In the genomic region with DNA sequence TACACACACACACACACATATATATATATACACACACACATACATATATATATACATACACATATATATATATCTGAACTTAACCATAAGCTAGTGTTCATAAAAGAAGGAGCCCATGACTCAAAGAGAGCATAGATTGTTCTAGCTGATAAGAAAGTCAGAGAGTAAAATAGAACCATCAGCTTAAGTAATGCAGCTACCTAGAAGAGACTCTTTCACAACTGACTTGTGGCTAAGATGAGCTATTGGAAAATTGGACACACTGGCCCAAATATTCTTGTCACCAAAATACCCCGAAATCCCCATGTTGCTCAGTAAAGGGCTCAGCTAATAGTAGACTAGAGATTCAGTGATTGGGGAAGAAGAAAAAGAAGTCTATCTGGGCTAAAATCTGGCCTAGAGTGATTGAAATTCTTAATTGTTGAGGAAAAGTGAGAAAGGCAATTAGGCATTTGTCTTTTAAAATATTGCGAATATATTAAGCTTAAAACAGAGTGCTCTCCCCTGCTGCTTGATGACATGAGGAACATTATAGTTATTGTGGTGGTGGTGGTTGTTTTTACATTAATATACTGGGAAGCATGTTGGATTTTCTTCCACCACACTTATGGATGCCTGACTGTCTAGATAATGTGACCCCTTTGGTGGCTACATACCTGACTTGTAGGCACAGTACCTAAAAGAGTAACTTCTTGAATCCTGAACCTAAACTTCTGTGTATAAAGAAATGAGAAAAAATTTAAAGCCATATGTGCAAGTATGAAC, we compare ENCODE assay signal across 17 cellular contexts. TPM values are rescaled to one million over a fixed set of nuclear protein-coding genes. Genes with fewer than 3 reads are reported as not detected.
DNase-seq lines count a peak whose midpoint lies in the region; ATAC-seq, FAIRE-seq and TF ChIP-seq lines count a peak whose summit lies in the region.
"Had no signal": no experiment of that assay in that cellular context is flagged by ENCODE, and none has a peak within 500 bp of the region (broad histone marks: within the 10 kb centered on the region; RNA-seq: fewer than 3 reads in every experiment).

No MANE protein-coding gene starts in this region.

- H3K4me3 ChIP-seq in CD4-positive, alpha-beta memory T cell (ENCODE audit: low read length in 2 of 2) = peak overlapping the region; percentile 5 to 23
- H3K4me3 ChIP-seq: gastrocnemius medialis, SK-N-MC had no signal

- intact Hi-C loops in CD4-positive, alpha-beta memory T cell (cut with micrococcal nuclease) = no loop called here

- H3K9me3 ChIP-seq in CD4-positive, alpha-beta memory T cell (ENCODE audit: control insufficient read depth in 1 of 2, low read length in 2 of 2) = no peaks in the 10 kb centered on the region
- H3K9me3 ChIP-seq: gastrocnemius medialis had no signal

- peaks cover 62 to 97% (median 78%) of the 10 kb centered on the region in 4 donors for H3K4me1 Mint-ChIP-seq in CD4-positive, alpha-beta memory T cell
- H3K4me1 Mint-ChIP-seq in T-helper 2 cell treated with Interferon-gamma antibody and Interleukin-4, amounts not matched to agents 5 μg/mL and 100 μg/mL, for 36 hours (ENCODE audit: low read depth) = peaks cover 79% of the 10 kb centered on the region
- peaks cover 51% of the 10 kb centered on the region for H3K4me1 Mint-ChIP-seq in memory B cell

- H3K27ac Mint-ChIP-seq in CD4-positive, alpha-beta memory T cell = peak overlapping the region; percentile 87 to 98 (median 97)
- H3K27ac Mint-ChIP-seq in T-helper 2 cell treated with Interferon-gamma antibody and Interleukin-4, amounts not matched to agents 5 μg/mL and 100 μg/mL, for 36 hours = peak overlapping the region; percentile 98
- peak overlapping the region; percentile 90 for H3K27ac Mint-ChIP-seq in memory B cell
- H3K27ac Mint-ChIP-seq: nephron progenitor cell had no signal

- POLR2A ChIA-PET in CD4-positive, alpha-beta memory T cell (lab: Charles Lee; ENCODE audit: partially characterized antibody) = interaction anchor here (0.6 to 3.9 kb wide), 19 partner anchors 8 to 205 kb away, joined by 3 to 126 read pairs (median 5); partner anchors contain the start of gene LY9

- no peak for ATAC-seq in memory B cell (ENCODE audit: low read depth)
- no peak for ATAC-seq in GM19023 (IDR thresholded peaks at IDR 0.05; ENCODE audit: unreplicated experiment)
- ATAC-seq: gastrocnemius medialis, sciatic nerve had no signal

- peak overlapping the region; percentile 71 to 100 (median 99) for H3K4me3 Mint-ChIP-seq in CD4-positive, alpha-beta memory T cell
- peak overlapping the region; percentile 90 for H3K4me3 Mint-ChIP-seq in T-helper 2 cell treated with Interferon-gamma antibody and Interleukin-4, amounts not matched to agents 5 μg/mL and 100 μg/mL, for 36 hours
- H3K4me3 Mint-ChIP-seq in memory B cell = peak overlapping the region; percentile 43
- H3K4me3 Mint-ChIP-seq: nephron progenitor cell had no signal

- H3K27me3 Mint-ChIP-seq in CD4-positive, alpha-beta memory T cell = no peaks in the 10 kb centered on the region
- no peaks in the 10 kb centered on the region for H3K27me3 Mint-ChIP-seq in T-helper 2 cell treated with Interferon-gamma antibody and Interleukin-4, amounts not matched to agents 5 μg/mL and 100 μg/mL, for 36 hours (ENCODE audit: low read depth)
- H3K27me3 Mint-ChIP-seq in memory B cell = no peaks in the 10 kb centered on the region

- H3K36me3 ChIP-seq in CD4-positive, alpha-beta memory T cell (ENCODE audit: insufficient read depth, low read length) = peaks cover 19% of the 10 kb centered on the region
- H3K36me3 ChIP-seq: gastrocnemius medialis had no signal

- peaks cover 46 to 74% of the 10 kb centered on the region in 2 donors for H3K36me3 Mint-ChIP-seq in CD4-positive, alpha-beta memory T cell
- peaks cover 79% of the 10 kb centered on the region for H3K36me3 Mint-ChIP-seq in T-helper 2 cell treated with Interferon-gamma antibody and Interleukin-4, amounts not matched to agents 5 μg/mL and 100 μg/mL, for 36 hours (ENCODE audit: low read depth)
- peaks cover 6% of the 10 kb centered on the region for H3K36me3 Mint-ChIP-seq in memory B cell

- no peak for TF ChIP-seq POLR2A in GM12891 (IDR thresholded peaks at IDR 0.05; ENCODE audit: low read depth, low read length)

- FAIRE-seq in GM12891 (lab: Jason Lieb, UNC) = peak; percentile 85
- FAIRE-seq: H54 had no signal

- peaks cover 81% of the 10 kb centered on the region for H3K4me1 ChIP-seq in CD4-positive, alpha-beta memory T cell (ENCODE audit: insufficient read depth, low read length)
- H3K4me1 ChIP-seq: gastrocnemius medialis had no signal

- no peaks in the 10 kb centered on the region for H3K27me3 ChIP-seq in CD4-positive, alpha-beta memory T cell (ENCODE audit: insufficient read depth, low read length)
- H3K27me3 ChIP-seq: gastrocnemius medialis had no signal

- H3K27ac ChIP-seq in CD4-positive, alpha-beta memory T cell (ENCODE audit: low read depth, low read length) = peak overlapping the region; percentile 88
- H3K27ac ChIP-seq: gastrocnemius medialis, SK-N-MC had no signal

- DNase-seq in CD4-positive, alpha-beta memory T cell = peak in 3 of 5 donors; percentile 36 to 82 (median 45)
- DNase-seq in GM12891 (ENCODE audit: insufficient read length, low spot score) (no peak), memory B cell (ENCODE audit: low spot score in 2 of 2) (no peak), occipital lobe (lab: John Stamatoyannopoulos, UW) (no peak), AG08395 (ENCODE audit: low spot score) (no peak)
- DNase-seq in T-helper 2 cell treated with Interferon-gamma antibody and Interleukin-4, amounts not matched to agents 5 μg/mL and 100 μg/mL, for 36 hours (ENCODE audit: low spot score) = peak; percentile 59
- DNase-seq: amygdala, Calu3, gastrocnemius medialis, kidney glomerular epithelial cell, NCI-H1436 treated with DMSO at 0.1 percent for 48 hours, NCI-H774, nephron progenitor cell had no signal

- CTCF ChIA-PET in CD4-positive, alpha-beta memory T cell (lab: Charles Lee; ENCODE audit: partially characterized antibody) = interaction anchor here (0.7 to 4.7 kb wide), 10 partner anchors 12 to 45 kb away, joined by 3 to 44 read pairs (median 4); no protein-coding TSS in a partner anchor

- no peaks in the 10 kb centered on the region for H3K9me3 Mint-ChIP-seq in CD4-positive, alpha-beta memory T cell
- no peaks in the 10 kb centered on the region for H3K9me3 Mint-ChIP-seq in T-helper 2 cell treated with Interferon-gamma antibody and Interleukin-4, amounts not matched to agents 5 μg/mL and 100 μg/mL, for 36 hours
- no peaks in the 10 kb centered on the region for H3K9me3 Mint-ChIP-seq in memory B cell
- H3K9me3 Mint-ChIP-seq: nephron progenitor cell had no signal

TF ChIP-seq in GM12891, 5 proteins besides CTCF, POLR2A, EP300 and RAD21:
- TF ChIP-seq TAF1 (IDR thresholded peaks at IDR 0.05; ENCODE audit: low read depth, low read length) = no peak
- no peak for TF ChIP-seq POLR2AphosphoS5 (IDR thresholded peaks at IDR 0.05; ENCODE audit: low read depth, low read length)
- TF ChIP-seq PAX5 (IDR thresholded peaks at IDR 0.05; ENCODE audit: insufficient read depth, low read length, severe bottlenecking) = no peak
- no peak for TF ChIP-seq SPI1 (IDR thresholded peaks at IDR 0.05; ENCODE audit: low read depth, low read length)
- no peak for TF ChIP-seq POU2F2 (IDR thresholded peaks at IDR 0.05; ENCODE audit: low read depth, low read length)

RNA-seq across cellular contexts. Expression of gene SLAMF1, which starts 6.3 kb away (rescaled TPM):
- total RNA-seq in CD4-positive, alpha-beta memory T cell = 10 to 100 TPM; 59.8 to 59.9 TPM
- polyA plus RNA-seq in CD4-positive, alpha-beta memory T cell = 10 to 100 TPM; 21.4 to 62.5 TPM
- polyA plus RNA-seq in GM12891 (2012; ENCODE audit: low read depth, missing spikeins) = 102 TPM
- total RNA-seq in occipital lobe = not detected
- total RNA-seq: Calu3, gastrocnemius medialis had no signal

Comparison
In these comparisons a context has a peak if more than half of its experiments do, and no peak if none do; other contexts are left out.
1. DNase-seq: peak in CD4-positive, alpha-beta memory T cell (3 of 5) and T-helper 2 cell treated with Interferon-gamma antibody and Interleukin-4, amounts not matched to agents 5 μg/mL and 100 μg/mL, for 36 hours (single experiment); none in GM12891 (single experiment), memory B cell (0 of 2), occipital lobe (single experiment) and AG08395 (single experiment).
2. H3K4me3 Mint-ChIP-seq: peak in every context shown above with its lines; median percentile 99 in CD4-positive, alpha-beta memory T cell; 90 in T-helper 2 cell treated with Interferon-gamma antibody and Interleukin-4, amounts not matched to agents 5 μg/mL and 100 μg/mL, for 36 hours; 43 in memory B cell.
3. RNA of gene SLAMF1, which starts 6.3 kb away (total RNA-seq): 59.8 to 59.9 TPM in CD4-positive, alpha-beta memory T cell; not detected in occipital lobe (single experiment); every median in the first group is over 10 times any median in the second.
4. Peak in every context shown above with its lines, with median percentiles within 50 percentile points of each other: H3K27ac Mint-ChIP-seq.